ENCODE assay signal across 8 cellular contexts in genomic region chr13:99981115-99982020, GRCh38. TPM values are rescaled to one million over a fixed set of nuclear protein-coding genes. Genes with fewer than 3 reads are reported as not detected.
A peak's percentile ranks its signal among the peaks of the same experiment; 100 is the strongest.
DNase-seq lines count a peak whose midpoint lies in the region; ATAC-seq and TF ChIP-seq lines count a peak whose summit lies in the region.

ZIC2 (plus strand) TSS chr13:99981784; CDS start chr13:99982065, 281 bp downstream.

- peaks cover 23% of the 10 kb centered on the region for H3K36me3 Mint-ChIP-seq in brain

- H3K27me3 ChIP-seq in AG04450 (ENCODE audit: control insufficient read depth, insufficient read depth, low read length) (peaks cover 80% of the 10 kb centered on the region), thoracic aorta (replicated peaks; ENCODE audit: insufficient read depth) (peaks cover 67% of the 10 kb centered on the region)

- H3K27ac Mint-ChIP-seq in brain, result peak within 1 kb of the TSS; percentile 96 to 100 (median 99)

- CTCF ChIA-PET in AG04450 (lab: Charles Lee), result no interaction called here

- H3K4me3 Mint-ChIP-seq in brain, result peak within 1 kb of the TSS; percentile 89 to 99 (median 93)

- TF ChIP-seq CTCF in AG04450 (IDR thresholded peaks at IDR 0.05; ENCODE audit: low read depth, low read length) (no peak), brain (conservative IDR thresholded peaks at IDR 0.05) (no peak), thoracic aorta (IDR thresholded peaks at IDR 0.05) (no peak)

- H3K4me3 ChIP-seq in AG04450 (ENCODE audit: low read depth, low read length) (peak within 1 kb of the TSS; percentile 44), thoracic aorta (peak within 1 kb of the TSS; percentile 79)

- peaks cover 17 to 33% of the 10 kb centered on the region in 2 donors for H3K4me1 ChIP-seq in thoracic aorta (ENCODE audit: control insufficient read depth in 1 of 2, low read depth in 2 of 2)

- H3K36me3 ChIP-seq in thoracic aorta, result no peaks in the 10 kb centered on the region

- peaks cover 35% of the 10 kb centered on the region for H3K4me1 Mint-ChIP-seq in brain

- peaks cover 0 to 21% (median 5%) of the 10 kb centered on the region in 5 experiments for H3K9me3 Mint-ChIP-seq in brain

- intact Hi-C loops in sciatic nerve (cut with DNase I), result no loop called here

- peaks cover 17% of the 10 kb centered on the region for H3K9me3 ChIP-seq in AG04450 (ENCODE audit: control insufficient read depth, insufficient read depth, low read length)
- no peaks in the 10 kb centered on the region for H3K9me3 ChIP-seq in thoracic aorta

- DNase-seq in AG04450 (ENCODE audit: low read depth, low spot score), result no peak
- peak; percentile 82 for DNase-seq in NCI-H774 (lab: John Stamatoyannopoulos, UW)
- peak; percentile 37 for DNase-seq in kidney tubule cell (ENCODE audit: low spot score)
- no peak for DNase-seq in thoracic aorta (ENCODE audit: low spot score)
- DNase-seq in AML-193 (lab: John Stamatoyannopoulos, UW), result no peak
- no peak for DNase-seq in sciatic nerve (ENCODE audit: low spot score)

- POLR2A ChIA-PET in AG04450 (lab: Yijun Ruan, JAX), result no interaction called here

- H3K27me3 Mint-ChIP-seq in brain, result peaks cover 66% of the 10 kb centered on the region

- ATAC-seq in GM18868 (IDR thresholded peaks at IDR 0.05; ENCODE audit: unreplicated experiment) (peak; percentile 29), thoracic aorta (ENCODE audit: insufficient number of reproducible peaks, low FRiP score, low read depth) (no peak), sciatic nerve (no peak)

- H3K27ac ChIP-seq in AG04450 (ENCODE audit: low read depth, low read length) (no peak within 1 kb of the TSS), thoracic aorta (no peak within 1 kb of the TSS)

RNA-seq across cellular contexts. Expression of gene ZIC2, which starts in this region (rescaled TPM):
- not detected in 2 replicates for polyA plus RNA-seq in AG04450 (2011; rRNA removed)
- not detected in 2 replicates for polyA minus RNA-seq in AG04450 (2011; rRNA and poly(A)+ RNA removed)
- polyA plus RNA-seq in brain (ENCODE audit: insufficient read depth, low read depth, low replicate concordance), result 300 TPM
- not detected for total RNA-seq in thoracic aorta
- total RNA-seq in sciatic nerve, result not detected

Comparison
In these comparisons a context has a peak if more than half of its experiments do, and no peak if none do; other contexts are left out.
1. RNA of gene ZIC2 (polyA plus RNA-seq): 300 TPM in brain (single experiment); not detected in AG04450; every median in the first group is over 100 times any median in the second.
2. DNase-seq: peak in NCI-H774 (single experiment) and kidney tubule cell (single experiment); none in AG04450 (single experiment), thoracic aorta (single experiment), AML-193 (0 of 2) and sciatic nerve (single experiment).